Comparison of ENCODE assay signal across 12 cellular contexts in genomic region chr1:26853600-26853999, GRCh38. TPM values are rescaled to one million over a fixed set of nuclear protein-coding genes. Genes with fewer than 3 reads are reported as not detected.
DNase-seq lines count a peak whose midpoint lies in the region; ATAC-seq and TF ChIP-seq lines count a peak whose summit lies in the region.
"Had no signal": no experiment of that assay in that cellular context is flagged by ENCODE, and none has a peak within 500 bp of the region (broad histone marks: within the 10 kb centered on the region; RNA-seq: fewer than 3 reads in every experiment).

No MANE protein-coding gene starts in this region.

- peak overlapping the region; percentile 41 for H3K9ac ChIP-seq in HCT116 (ENCODE audit: low read length)

- WGBS in prostate gland = 89% methylated on average over 10 of the region's 10 CpGs
- 97 to 100% methylated on average over 9 to 10 of the region's 10 CpGs for WGBS in thyroid gland, 2 donors

- H3K27me3 ChIP-seq in HCT116 (ENCODE audit: insufficient read depth, low read length) (no peaks in the 10 kb centered on the region), prostate gland (replicated peaks; ENCODE audit: insufficient read depth) (no peaks in the 10 kb centered on the region), thyroid gland (no peaks in the 10 kb centered on the region)
- H3K27me3 ChIP-seq: spleen had no signal

- H3K27ac Mint-ChIP-seq in central memory CD8-positive, alpha-beta T cell (ENCODE audit: low read depth) = peak overlapping the region; percentile 79
- H3K27ac Mint-ChIP-seq: activated T-helper 1 cell treated with anti-CD3 and anti-CD28 coated beads, Interleukin-12 subunit alpha, Interleukin-12 subunit beta, Interleukin-2, Interleukin-4 antibody, amounts not matched to agents 30 ng/mL and 10 ng/mL and 1 ng/mL, durations not matched to agents 14 hours and 24 hours and 36 hours had no signal

- H3K9me3 Mint-ChIP-seq in central memory CD8-positive, alpha-beta T cell = no peaks in the 10 kb centered on the region
- H3K9me3 Mint-ChIP-seq: activated T-helper 1 cell treated with anti-CD3 and anti-CD28 coated beads, Interleukin-12 subunit alpha, Interleukin-12 subunit beta, Interleukin-2, Interleukin-4 antibody, amounts not matched to agents 30 ng/mL and 10 ng/mL and 1 ng/mL, durations not matched to agents 14 hours and 24 hours and 36 hours; brain; naive thymus-derived CD8-positive, alpha-beta T cell had no signal

- peaks cover 6% of the 10 kb centered on the region for H3K4me1 Mint-ChIP-seq in central memory CD8-positive, alpha-beta T cell

- no peaks in the 10 kb centered on the region; the same call in 1 of the 2 replicates for H3K79me2 ChIP-seq in HCT116 (ENCODE audit: insufficient read depth, low read length)

- POLR2A ChIA-PET in HCT116 (lab: Charles Lee) = no interaction called here

- no peaks in the 10 kb centered on the region for H3K9me2 ChIP-seq in HCT116 (ENCODE audit: insufficient read depth)

- CTCF ChIA-PET in HCT116 (lab: Charles Lee) = interaction anchor here (1.3 to 2.6 kb wide), 2 partner anchors 9 to 12 kb away, joined by 4 to 8 read pairs; no protein-coding TSS in a partner anchor

- H3K4me3 ChIP-seq in HCT116 (replicated peaks in 1 of 2; ENCODE audit: low read depth in 1 of 2, low read length in 2 of 2) (no peak overlapping the region), prostate gland (no peak overlapping the region), thyroid gland (replicated peaks in 1 of 3) (no peak overlapping the region)
- H3K4me3 ChIP-seq: spleen had no signal

- no peaks in the 10 kb centered on the region for H3K9me3 ChIP-seq in HCT116 (ENCODE audit: control insufficient read depth in 1 of 2, insufficient read depth in 1 of 2, low read depth in 1 of 2, low read length in 2 of 2)
- no peaks in the 10 kb centered on the region for H3K9me3 ChIP-seq in prostate gland
- H3K9me3 ChIP-seq in thyroid gland = no peaks in the 10 kb centered on the region
- H3K9me3 ChIP-seq: spleen had no signal

- H3K36me3 Mint-ChIP-seq in central memory CD8-positive, alpha-beta T cell (ENCODE audit: insufficient read depth) = peaks cover 46% of the 10 kb centered on the region

- H3K27me3 Mint-ChIP-seq in central memory CD8-positive, alpha-beta T cell = no peaks in the 10 kb centered on the region
- H3K27me3 Mint-ChIP-seq: brain; naive thymus-derived CD8-positive, alpha-beta T cell had no signal

- no peaks in the 10 kb centered on the region for H4K20me1 ChIP-seq in HCT116 (ENCODE audit: insufficient read depth)

- no peak for DNase-seq in HCT116 (ENCODE audit: low read depth, low spot score)
- DNase-seq in central memory CD8-positive, alpha-beta T cell (ENCODE audit: low spot score in 2 of 2) = no peak
- no peak for DNase-seq in prostate gland (ENCODE audit: low spot score)
- DNase-seq in HPDE6-E6E7 (ENCODE audit: extremely low spot score) = no peak
- DNase-seq in nucleus accumbens (lab: John Stamatoyannopoulos, UW) = no peak
- DNase-seq in thyroid gland = no peak
- DNase-seq: cortex of kidney had no signal

- BruUV-seq in HCT116 (replicated peaks; lab: Mats Ljungman, UMichigan) = no TSS peak

- H3K4me1 ChIP-seq in HCT116 (ENCODE audit: control insufficient read depth in 1 of 2, insufficient read depth in 2 of 2, low read length in 2 of 2) (peaks cover 33 to 73% of the 10 kb centered on the region in 2 experiments), prostate gland (replicated peaks) (peaks cover 28% of the 10 kb centered on the region), thyroid gland (peaks cover 0 to 12% of the 10 kb centered on the region in 2 donors)

- TF ChIP-seq CTCF in HCT116 (IDR thresholded peaks at IDR 0.05 in 2 of 3, conservative IDR thresholded peaks at IDR 0.05 in 1 of 3; ENCODE audit: borderline replicate concordance in 1 of 3, insufficient read depth in 1 of 3, low read depth in 2 of 3, low read length in 2 of 3) = no peak
- no peak for TF ChIP-seq CTCF in prostate gland (IDR thresholded peaks at IDR 0.05)
- no peak for TF ChIP-seq CTCF in thyroid gland (IDR thresholded peaks at IDR 0.05)

- H3K4me2 ChIP-seq in HCT116 (ENCODE audit: low read length) = peak overlapping the region; percentile 33

- no peak overlapping the region for H2AFZ ChIP-seq in HCT116 (ENCODE audit: low read depth, low read length, poor library complexity, severe bottlenecking)

- no peak for ATAC-seq in HCT116
- no peak for ATAC-seq in central memory CD8-positive, alpha-beta T cell (replicated peaks; ENCODE audit: extremely low read depth, poor library complexity, severe bottlenecking)

- RAD21 ChIA-PET in HCT116 (lab: Charles Lee; ENCODE audit: low non-redundant PET in 1 of 2, low total read pairs in 2 of 2, uncharacterized antibody in 2 of 2, unreplicated experiment in 2 of 2) = no interaction called here

- no peak for TF ChIP-seq POLR2A in HCT116 (IDR thresholded peaks at IDR 0.05; ENCODE audit: borderline replicate concordance, extremely low read depth, insufficient read depth, insufficient read length)
- no peak for TF ChIP-seq POLR2A in prostate gland (IDR thresholded peaks at IDR 0.05)
- no peak for TF ChIP-seq POLR2A in thyroid gland (IDR thresholded peaks at IDR 0.05)

- no peak for TF ChIP-seq RAD21 in HCT116 (IDR thresholded peaks at IDR 0.05; ENCODE audit: low read depth)

- intact Hi-C loops in HCT116 (cut with micrococcal nuclease) = loop anchor here (1.0 kb wide), 2 partner anchors 9 to 25 kb away; no protein-coding TSS in a partner anchor
- intact Hi-C loops in prostate gland (cut with DNase I) = loop anchor here (2.0 kb wide), 1 partner anchor 23 kb away; no protein-coding TSS in a partner anchor
- intact Hi-C loops in thyroid gland (cut with DNase I) = no loop called here

- H3K36me3 ChIP-seq in HCT116 (ENCODE audit: control insufficient read depth in 1 of 2, insufficient read depth in 2 of 2, low read length in 2 of 2) = peaks cover 8 to 32% of the 10 kb centered on the region in 2 experiments; a peak in 3 of 4 replicates
- H3K36me3 ChIP-seq in prostate gland = peaks cover 0 to 23% of the 10 kb centered on the region in 2 donors
- H3K36me3 ChIP-seq in thyroid gland = peaks cover 65 to 69% of the 10 kb centered on the region in 2 donors

- no peak overlapping the region for H3K4me3 Mint-ChIP-seq in central memory CD8-positive, alpha-beta T cell
- H3K4me3 Mint-ChIP-seq: activated T-helper 1 cell treated with anti-CD3 and anti-CD28 coated beads, Interleukin-12 subunit alpha, Interleukin-12 subunit beta, Interleukin-2, Interleukin-4 antibody, amounts not matched to agents 30 ng/mL and 10 ng/mL and 1 ng/mL, durations not matched to agents 14 hours and 24 hours and 36 hours; brain had no signal

- H3K27ac ChIP-seq in HCT116 (ENCODE audit: low read depth, low read length) = peak overlapping the region; percentile 51
- H3K27ac ChIP-seq in prostate gland = peak overlapping the region; percentile 30 to 85
- no peak overlapping the region for H3K27ac ChIP-seq in thyroid gland
- H3K27ac ChIP-seq: spleen had no signal

TF ChIP-seq in HCT116, 20 proteins besides CTCF, POLR2A, EP300 and RAD21 (continues in another document):
- no peak for TF ChIP-seq SP1 (IDR thresholded peaks at IDR 0.05; ENCODE audit: low read depth)
- TF ChIP-seq REST (IDR thresholded peaks at IDR 0.05; ENCODE audit: low read depth) = no peak
- no peak for TF ChIP-seq TCF7L2 (IDR thresholded peaks at IDR 0.05; ENCODE audit: borderline replicate concordance, extremely low read depth, insufficient read depth, insufficient read length)
- no peak for TF ChIP-seq ATF3 (IDR thresholded peaks at IDR 0.05)
- TF ChIP-seq POLR2AphosphoS5 (IDR thresholded peaks at IDR 0.05; ENCODE audit: low read depth, low read length) = no peak
- TF ChIP-seq JUND (IDR thresholded peaks at IDR 0.05) = no peak
- no peak for TF ChIP-seq SRF (IDR thresholded peaks at IDR 0.05; ENCODE audit: low read depth)
- no peak for TF ChIP-seq CEBPB (IDR thresholded peaks at IDR 0.05; ENCODE audit: low read depth)

RNA-seq across cellular contexts. Expression of gene SFN, which starts 9.3 kb away (rescaled TPM):
- 245 TPM for total RNA-seq in HCT116 (2021; ENCODE audit: unreplicated experiment)
- polyA plus RNA-seq in HCT116 (2012) = 354 and 441 TPM in 2 replicates
- 10 to 100 TPM; 39.2 to 80.7 TPM for total RNA-seq in prostate gland
- total RNA-seq in thyroid gland = under 1 TPM in 3 of 4 donors, not detected in 1; 0.54 to 0.73 (median 0.54) TPM
- total RNA-seq: RPMI7951 had no signal
- polyA plus RNA-seq: naive thymus-derived CD8-positive, alpha-beta T cell had no signal

RNA-seq across cellular contexts. Expression of gene ZDHHC18, which starts 27.1 kb away (rescaled TPM):
- total RNA-seq in HCT116 (2021; ENCODE audit: unreplicated experiment) = 24.4 TPM
- polyA plus RNA-seq in HCT116 (2012) = 30.7 and 39.9 TPM in 2 replicates
- 10 to 100 TPM; 20.0 to 30.7 TPM for total RNA-seq in prostate gland
- 10 to 100 TPM; 11.4 to 33.1 (median 21.4) TPM for total RNA-seq in thyroid gland

RNA-seq across cellular contexts. Expression of gene GPN2, which starts 36.5 kb away (rescaled TPM):
- total RNA-seq in HCT116 (2021; ENCODE audit: unreplicated experiment) (37.2 TPM), prostate gland (10 to 100 TPM; 15.7 to 26.0 TPM), thyroid gland (10 to 100 TPM; 14.3 to 18.8 (median 16.4) TPM)
- 42.0 and 42.9 TPM in 2 replicates for polyA plus RNA-seq in HCT116 (2012)

RNA-seq across cellular contexts. Expression of gene GPATCH3, which starts 46.7 kb away (rescaled TPM):
- total RNA-seq in HCT116 (2021; ENCODE audit: unreplicated experiment) (14.8 TPM), prostate gland (10 to 100 TPM in 1 of 2 donors, 1 to 10 TPM in 1; 9.2 to 28.2 TPM), thyroid gland (10 to 100 TPM in 3 of 4 donors, 1 to 10 TPM in 1; 8.6 to 12.5 (median 11.6) TPM)
- 7.2 and 8.1 TPM in 2 replicates for polyA plus RNA-seq in HCT116 (2012)

Comparison
In these comparisons a context has a peak if more than half of its experiments do, and no peak if none do; other contexts are left out.
1. H3K27ac ChIP-seq: peak in HCT116 (single experiment) and prostate gland (2 of 2); none in thyroid gland (0 of 3).
2. RNA of gene SFN, which starts 9.3 kb away (total RNA-seq): 245 TPM in HCT116 (single experiment) and 39.2 to 80.7 TPM in prostate gland; 0.54 to 0.73 TPM in thyroid gland; every median in the first group is over 10 times any median in the second.